In genomic region chr21:36048357-36048756, GRCh38 we compare ENCODE assay signal across 17 cellular contexts. TPM values are rescaled to one million over a fixed set of nuclear protein-coding genes. Genes with fewer than 3 reads are reported as not detected.
DNase-seq lines count a peak whose midpoint lies in the region; ATAC-seq and TF ChIP-seq lines count a peak whose summit lies in the region.
"Had no signal": no experiment of that assay in that cellular context is flagged by ENCODE, and none has a peak within 500 bp of the region (broad histone marks: within the 10 kb centered on the region; RNA-seq: fewer than 3 reads in every experiment).

No MANE protein-coding gene starts in this region.

- peaks cover 56% of the 10 kb centered on the region for H3K36me3 Mint-ChIP-seq in activated CD4-positive, alpha-beta T cell treated with anti-CD3 and anti-CD28 coated beads for 36 hours (ENCODE audit: low read depth)
- H3K36me3 Mint-ChIP-seq in activated CD4-positive, alpha-beta T cell treated with anti-CD3 and anti-CD28 coated beads, Interleukin-2, amount 10 ng/mL, durations not matched to agents 7 days and 5 days (ENCODE audit: low read depth) = peaks cover 65% of the 10 kb centered on the region
- H3K36me3 Mint-ChIP-seq in activated naive CD4-positive, alpha-beta T cell treated with anti-CD3 and anti-CD28 coated beads, Interleukin-2, amount 50 U/mL, for 72 hours = peaks cover 27 to 36% of the 10 kb centered on the region in 2 donors
- peaks cover 62% of the 10 kb centered on the region for H3K36me3 Mint-ChIP-seq in activated naive CD4-positive, alpha-beta T cell treated with anti-CD3 and anti-CD28 coated beads, Interleukin-2, amount 10 ng/mL, durations not matched to agents 7 days and 5 days
- peaks cover 59 to 90% (median 80%) of the 10 kb centered on the region in 3 experiments for H3K36me3 Mint-ChIP-seq in H9 (ENCODE audit: insufficient read depth in 1 of 3, low read depth in 3 of 3)
- peaks cover 91% of the 10 kb centered on the region for H3K36me3 Mint-ChIP-seq in activated T-helper 17 cell treated with anti-CD3 and anti-CD28 coated beads, Interleukin-2, amount 50 U/mL, for 72 hours (ENCODE audit: low read depth)

- H3K23me2 ChIP-seq in H9 (ENCODE audit: insufficient read length, low read depth, low read length, poor library complexity, severe bottlenecking) = no peaks in the 10 kb centered on the region

- no CpG with 5 or more reads among the region's 7 CpGs for WGBS in H9 (ENCODE audit: extremely low coverage, insufficient read length, low lambda C conversion rate)

- TF ChIP-seq CTCF in H9 (conservative IDR thresholded peaks at IDR 0.05) = no peak

- H3K27me3 Mint-ChIP-seq in activated CD4-positive, alpha-beta T cell treated with anti-CD3 and anti-CD28 coated beads for 36 hours = no peaks in the 10 kb centered on the region
- no peaks in the 10 kb centered on the region for H3K27me3 Mint-ChIP-seq in activated CD4-positive, alpha-beta T cell treated with anti-CD3 and anti-CD28 coated beads, Interleukin-2, amount 10 ng/mL, durations not matched to agents 7 days and 5 days
- H3K27me3 Mint-ChIP-seq in activated naive CD4-positive, alpha-beta T cell treated with anti-CD3 and anti-CD28 coated beads, Interleukin-2, amount 10 ng/mL, durations not matched to agents 7 days and 5 days = no peaks in the 10 kb centered on the region
- no peaks in the 10 kb centered on the region for H3K27me3 Mint-ChIP-seq in H9 (ENCODE audit: low read depth)
- H3K27me3 Mint-ChIP-seq in activated T-helper 17 cell treated with anti-CD3 and anti-CD28 coated beads, Interleukin-2, amount 50 U/mL, for 72 hours = no peaks in the 10 kb centered on the region
- H3K27me3 Mint-ChIP-seq: CD8-positive, alpha-beta memory T cell had no signal

- peaks cover 10% of the 10 kb centered on the region for H3K4me1 Mint-ChIP-seq in activated CD4-positive, alpha-beta T cell treated with anti-CD3 and anti-CD28 coated beads for 36 hours
- H3K4me1 Mint-ChIP-seq in activated CD4-positive, alpha-beta T cell treated with anti-CD3 and anti-CD28 coated beads, Interleukin-2, amount 10 ng/mL, durations not matched to agents 7 days and 5 days = peaks cover 6% of the 10 kb centered on the region
- H3K4me1 Mint-ChIP-seq in activated naive CD4-positive, alpha-beta T cell treated with anti-CD3 and anti-CD28 coated beads, Interleukin-2, amount 10 ng/mL, durations not matched to agents 7 days and 5 days = peaks cover 6% of the 10 kb centered on the region
- no peaks in the 10 kb centered on the region for H3K4me1 Mint-ChIP-seq in H9
- H3K4me1 Mint-ChIP-seq in activated T-helper 17 cell treated with anti-CD3 and anti-CD28 coated beads, Interleukin-2, amount 50 U/mL, for 72 hours = no peaks in the 10 kb centered on the region

- H3K79me1 ChIP-seq in H9 (ENCODE audit: insufficient read depth, low read depth, low read length, poor library complexity, severe bottlenecking) = no peaks in the 10 kb centered on the region

- H2BK120ac ChIP-seq in H9 (ENCODE audit: low read depth, low read length, poor library complexity, severe bottlenecking) = no peak overlapping the region

- peak; percentile 29 for DNase-seq in activated CD4-positive, alpha-beta T cell treated with anti-CD3 and anti-CD28 coated beads for 36 hours
- no peak for DNase-seq in activated CD4-positive, alpha-beta T cell treated with anti-CD3 and anti-CD28 coated beads, Interleukin-2, amount 10 ng/mL, durations not matched to agents 7 days and 5 days
- DNase-seq in activated naive CD4-positive, alpha-beta T cell treated with anti-CD3 and anti-CD28 coated beads, Interleukin-2, amount 50 U/mL, for 72 hours (ENCODE audit: low spot score in 2 of 2) = no peak
- no peak for DNase-seq in activated naive CD4-positive, alpha-beta T cell treated with anti-CD3 and anti-CD28 coated beads, Interleukin-2, amount 10 ng/mL, durations not matched to agents 7 days and 5 days
- DNase-seq in H9 = no peak
- no peak for DNase-seq in NCI-H1436 treated with DMSO at 0.1 percent for 48 hours (lab: John Stamatoyannopoulos, UW)
- no peak for DNase-seq in NCI-H1105 (lab: John Stamatoyannopoulos, UW)
- DNase-seq: 8988T; AML-193; Caco-2; CD8-positive, alpha-beta memory T cell; DND-41; GDM1; HCEC 1CT had no signal

- H3K27ac Mint-ChIP-seq in activated CD4-positive, alpha-beta T cell treated with anti-CD3 and anti-CD28 coated beads for 36 hours = no peak overlapping the region
- H3K27ac Mint-ChIP-seq in activated CD4-positive, alpha-beta T cell treated with anti-CD3 and anti-CD28 coated beads, Interleukin-2, amount 10 ng/mL, durations not matched to agents 7 days and 5 days = no peak overlapping the region
- no peak overlapping the region for H3K27ac Mint-ChIP-seq in activated naive CD4-positive, alpha-beta T cell treated with anti-CD3 and anti-CD28 coated beads, Interleukin-2, amount 50 U/mL, for 72 hours
- no peak overlapping the region for H3K27ac Mint-ChIP-seq in activated naive CD4-positive, alpha-beta T cell treated with anti-CD3 and anti-CD28 coated beads, Interleukin-2, amount 10 ng/mL, durations not matched to agents 7 days and 5 days
- peak overlapping the region in 2 of 3 experiments; percentile 65 to 87; a peak in 2 of 7 replicates for H3K27ac Mint-ChIP-seq in H9
- H3K27ac Mint-ChIP-seq in activated T-helper 17 cell treated with anti-CD3 and anti-CD28 coated beads, Interleukin-2, amount 50 U/mL, for 72 hours = no peak overlapping the region

- no peak overlapping the region for H2AFZ ChIP-seq in H9 (ENCODE audit: low read length)

- H3K27ac ChIP-seq in H9 (ENCODE audit: insufficient read length, low read depth, low read length) = no peak overlapping the region
- H3K27ac ChIP-seq: BLaER1, HL-60 had no signal

- H3K18ac ChIP-seq in H9 (ENCODE audit: insufficient read length, low read depth, low read length) = no peak overlapping the region

- H4K8ac ChIP-seq in H9 (replicated peaks; ENCODE audit: insufficient read length, low read depth, low read length) = no peak overlapping the region

- H2BK12ac ChIP-seq in H9 (ENCODE audit: insufficient read length, low read depth, low read length) = no peak overlapping the region

- H3K9me3 Mint-ChIP-seq in activated CD4-positive, alpha-beta T cell treated with anti-CD3 and anti-CD28 coated beads for 36 hours (ENCODE audit: low read depth) = no peaks in the 10 kb centered on the region
- H3K9me3 Mint-ChIP-seq in activated CD4-positive, alpha-beta T cell treated with anti-CD3 and anti-CD28 coated beads, Interleukin-2, amount 10 ng/mL, durations not matched to agents 7 days and 5 days = peaks cover 2% of the 10 kb centered on the region
- no peaks in the 10 kb centered on the region for H3K9me3 Mint-ChIP-seq in activated naive CD4-positive, alpha-beta T cell treated with anti-CD3 and anti-CD28 coated beads, Interleukin-2, amount 50 U/mL, for 72 hours
- H3K9me3 Mint-ChIP-seq in activated naive CD4-positive, alpha-beta T cell treated with anti-CD3 and anti-CD28 coated beads, Interleukin-2, amount 10 ng/mL, durations not matched to agents 7 days and 5 days = no peaks in the 10 kb centered on the region
- H3K9me3 Mint-ChIP-seq in H9 = no peaks in the 10 kb centered on the region
- H3K9me3 Mint-ChIP-seq in activated T-helper 17 cell treated with anti-CD3 and anti-CD28 coated beads, Interleukin-2, amount 50 U/mL, for 72 hours = no peaks in the 10 kb centered on the region
- H3K9me3 Mint-ChIP-seq: CD8-positive, alpha-beta memory T cell had no signal

- H3K4ac ChIP-seq in H9 (ENCODE audit: low read depth, low read length) = no peak overlapping the region

- ATAC-seq in activated CD4-positive, alpha-beta T cell treated with anti-CD3 and anti-CD28 coated beads for 36 hours = peak; percentile 53
- peak; percentile 37 to 39 for ATAC-seq in activated naive CD4-positive, alpha-beta T cell treated with anti-CD3 and anti-CD28 coated beads, Interleukin-2, amount 50 U/mL, for 72 hours
- ATAC-seq in activated T-helper 17 cell treated with anti-CD3 and anti-CD28 coated beads, Interleukin-2, amount 50 U/mL, for 72 hours (replicated peaks) = peak; percentile 32

- no peak overlapping the region for H2AK5ac ChIP-seq in H9 (ENCODE audit: insufficient read length, low read length)

- H4K20me1 ChIP-seq in H9 (ENCODE audit: control insufficient read depth, insufficient read depth, insufficient read length) = no peaks in the 10 kb centered on the region

- H3K9me3 ChIP-seq in H9 (ENCODE audit: control insufficient read depth, low read depth, low read length) = no peaks in the 10 kb centered on the region
- H3K9me3 ChIP-seq: BLaER1, Caco-2 had no signal

- POLR2A ChIA-PET in activated CD4-positive, alpha-beta T cell treated with anti-CD3 and anti-CD28 coated beads for 36 hours (lab: Charles Lee) = no interaction called here
- POLR2A ChIA-PET in activated CD4-positive, alpha-beta T cell treated with anti-CD3 and anti-CD28 coated beads, Interleukin-2, amount 10 ng/mL, durations not matched to agents 7 days and 5 days (lab: Charles Lee) = no interaction called here

- H2BK20ac ChIP-seq in H9 (ENCODE audit: low read depth, low read length, poor library complexity, severe bottlenecking) = no peak overlapping the region

- no peak overlapping the region for H3K9ac ChIP-seq in H9 (ENCODE audit: extremely low read depth, insufficient read length, low read length)
- H3K9ac ChIP-seq: BLaER1 had no signal

- H3K4me1 ChIP-seq in H9 (ENCODE audit: insufficient read depth, low read length) = no peaks in the 10 kb centered on the region
- H3K4me1 ChIP-seq: Caco-2 had no signal

- no peak overlapping the region for H4K5ac ChIP-seq in H9 (ENCODE audit: insufficient read length, low read depth, low read length)

- no peak overlapping the region for H2BK15ac ChIP-seq in H9 (ENCODE audit: low read depth, low read length)

- H3K27me3 ChIP-seq in H9 (ENCODE audit: insufficient read depth, low read length) = no peaks in the 10 kb centered on the region
- H3K27me3 ChIP-seq: BLaER1 had no signal

- H3K56ac ChIP-seq in H9 (ENCODE audit: insufficient read length, low read depth, low read length) = no peak overlapping the region

- H3K23ac ChIP-seq in H9 (ENCODE audit: insufficient read length, low read depth, low read length) = no peak overlapping the region

- no peak overlapping the region for H3T11ph ChIP-seq in H9 (ENCODE audit: low read length)

- no peak overlapping the region for H3K4me3 Mint-ChIP-seq in activated CD4-positive, alpha-beta T cell treated with anti-CD3 and anti-CD28 coated beads for 36 hours
- no peak overlapping the region for H3K4me3 Mint-ChIP-seq in activated CD4-positive, alpha-beta T cell treated with anti-CD3 and anti-CD28 coated beads, Interleukin-2, amount 10 ng/mL, durations not matched to agents 7 days and 5 days
- no peak overlapping the region for H3K4me3 Mint-ChIP-seq in activated naive CD4-positive, alpha-beta T cell treated with anti-CD3 and anti-CD28 coated beads, Interleukin-2, amount 10 ng/mL, durations not matched to agents 7 days and 5 days
- H3K4me3 Mint-ChIP-seq in H9 = no peak overlapping the region
- no peak overlapping the region for H3K4me3 Mint-ChIP-seq in activated T-helper 17 cell treated with anti-CD3 and anti-CD28 coated beads, Interleukin-2, amount 50 U/mL, for 72 hours
- H3K4me3 Mint-ChIP-seq: CD8-positive, alpha-beta memory T cell had no signal

- H3K4me2 ChIP-seq in H9 (ENCODE audit: insufficient read depth, insufficient read length, low read length) = no peak overlapping the region
- H3K4me2 ChIP-seq: BLaER1 had no signal

- intact Hi-C loops in activated CD4-positive, alpha-beta T cell treated with anti-CD3 and anti-CD28 coated beads for 36 hours (cut with DNase I, micrococcal nuclease) = no loop called here

- H3K79me2 ChIP-seq in H9 (ENCODE audit: insufficient read depth, low read length) = no peaks in the 10 kb centered on the region; the same call in 1 of the 2 replicates

- H4K91ac ChIP-seq in H9 (ENCODE audit: insufficient read length, low read depth, low read length) = no peak overlapping the region

- H2BK5ac ChIP-seq in H9 (ENCODE audit: insufficient read length, low read length) = no peak overlapping the region

- CTCF ChIA-PET in activated CD4-positive, alpha-beta T cell treated with anti-CD3 and anti-CD28 coated beads for 36 hours (lab: Charles Lee) = no interaction called here
- CTCF ChIA-PET in activated CD4-positive, alpha-beta T cell treated with anti-CD3 and anti-CD28 coated beads, Interleukin-2, amount 10 ng/mL, durations not matched to agents 7 days and 5 days (lab: Charles Lee) = interaction anchor here (0.7 to 1.3 kb wide), 3 partner anchors 12 to 456 kb away, joined by 3 read pairs; no protein-coding TSS in a partner anchor
- CTCF ChIA-PET in activated naive CD4-positive, alpha-beta T cell treated with anti-CD3 and anti-CD28 coated beads, Interleukin-2, amount 10 ng/mL, durations not matched to agents 7 days and 5 days (lab: Charles Lee) = no interaction called here

- no peak overlapping the region for H3K14ac ChIP-seq in H9 (ENCODE audit: insufficient read depth, low read length)

RNA-seq across cellular contexts. Expression of gene SETD4, which starts 12.0 kb away (rescaled TPM):
- 10 to 100 TPM; 11.0 to 17.6 TPM for total RNA-seq in activated CD4-positive, alpha-beta T cell treated with anti-CD3 and anti-CD28 coated beads for 36 hours
- 10 to 100 TPM; 15.7 to 19.4 TPM for total RNA-seq in activated CD4-positive, alpha-beta T cell treated with anti-CD3 and anti-CD28 coated beads, Interleukin-2, amount 10 ng/mL, durations not matched to agents 7 days and 5 days
- total RNA-seq in activated naive CD4-positive, alpha-beta T cell treated with anti-CD3 and anti-CD28 coated beads, Interleukin-2, amount 50 U/mL, for 72 hours = 10 to 100 TPM; 16.7 to 21.5 TPM
- 49.9 and 52.5 TPM in 2 replicates for total RNA-seq in H9 (2021)
- total RNA-seq in activated T-helper 17 cell treated with anti-CD3 and anti-CD28 coated beads, Interleukin-2, amount 50 U/mL, for 72 hours = 10 to 100 TPM; 12.0 to 21.5 TPM

RNA-seq across cellular contexts. Expression of gene CBR1, which starts 21.5 kb away (rescaled TPM):
- total RNA-seq in activated CD4-positive, alpha-beta T cell treated with anti-CD3 and anti-CD28 coated beads for 36 hours = 10 to 100 TPM; 48.6 to 54.1 TPM
- total RNA-seq in activated CD4-positive, alpha-beta T cell treated with anti-CD3 and anti-CD28 coated beads, Interleukin-2, amount 10 ng/mL, durations not matched to agents 7 days and 5 days = 10 to 100 TPM; 49.5 to 51.1 TPM
- total RNA-seq in activated naive CD4-positive, alpha-beta T cell treated with anti-CD3 and anti-CD28 coated beads, Interleukin-2, amount 50 U/mL, for 72 hours = 10 to 100 TPM; 33.6 to 55.6 TPM
- total RNA-seq in H9 (2021) = 5.7 and 7.1 TPM in 2 replicates
- 10 to 100 TPM; 21.8 to 63.9 TPM for total RNA-seq in activated T-helper 17 cell treated with anti-CD3 and anti-CD28 coated beads, Interleukin-2, amount 50 U/mL, for 72 hours

Comparison
In these comparisons a context has a peak if more than half of its experiments do, and no peak if none do; other contexts are left out.
1. H3K27ac Mint-ChIP-seq: peak in H9 (2 of 3); none in activated CD4-positive, alpha-beta T cell treated with anti-CD3 and anti-CD28 coated beads for 36 hours (single experiment), activated CD4-positive, alpha-beta T cell treated with anti-CD3 and anti-CD28 coated beads, Interleukin-2, amount 10 ng/mL, durations not matched to agents 7 days and 5 days (single experiment), activated naive CD4-positive, alpha-beta T cell treated with anti-CD3 and anti-CD28 coated beads, Interleukin-2, amount 50 U/mL, for 72 hours (0 of 2), activated naive CD4-positive, alpha-beta T cell treated with anti-CD3 and anti-CD28 coated beads, Interleukin-2, amount 10 ng/mL, durations not matched to agents 7 days and 5 days (single experiment) and activated T-helper 17 cell treated with anti-CD3 and anti-CD28 coated beads, Interleukin-2, amount 50 U/mL, for 72 hours (single experiment).
2. Peak in every context shown above with its lines, with median percentiles within 50 percentile points of each other: ATAC-seq.